Comparison of ENCODE assay signal across 1 cellular context in genomic region chr5:180284161-180284560, GRCh38.
TF ChIP-seq lines count a peak whose summit lies in the region.

No MANE protein-coding gene starts in this region.

TF ChIP-seq in GM23338, 12 proteins besides CTCF, POLR2A, EP300 and RAD21 (continued from another document):
- TF ChIP-seq ZNF462 (CRISPR knock-in tag; IDR thresholded peaks at IDR 0.05), result no peak
- TF ChIP-seq NANOG (IDR thresholded peaks at IDR 0.05; ENCODE audit: borderline replicate concordance), result no peak
- no peak for TF ChIP-seq JUNB (IDR thresholded peaks at IDR 0.05; ENCODE audit: unreplicated experiment)
- TF ChIP-seq POLR2AphosphoS5 (IDR thresholded peaks at IDR 0.05; ENCODE audit: low read depth), result no peak
- no peak for TF ChIP-seq ETS1 (IDR thresholded peaks at IDR 0.05)
